In the genomic region with DNA sequence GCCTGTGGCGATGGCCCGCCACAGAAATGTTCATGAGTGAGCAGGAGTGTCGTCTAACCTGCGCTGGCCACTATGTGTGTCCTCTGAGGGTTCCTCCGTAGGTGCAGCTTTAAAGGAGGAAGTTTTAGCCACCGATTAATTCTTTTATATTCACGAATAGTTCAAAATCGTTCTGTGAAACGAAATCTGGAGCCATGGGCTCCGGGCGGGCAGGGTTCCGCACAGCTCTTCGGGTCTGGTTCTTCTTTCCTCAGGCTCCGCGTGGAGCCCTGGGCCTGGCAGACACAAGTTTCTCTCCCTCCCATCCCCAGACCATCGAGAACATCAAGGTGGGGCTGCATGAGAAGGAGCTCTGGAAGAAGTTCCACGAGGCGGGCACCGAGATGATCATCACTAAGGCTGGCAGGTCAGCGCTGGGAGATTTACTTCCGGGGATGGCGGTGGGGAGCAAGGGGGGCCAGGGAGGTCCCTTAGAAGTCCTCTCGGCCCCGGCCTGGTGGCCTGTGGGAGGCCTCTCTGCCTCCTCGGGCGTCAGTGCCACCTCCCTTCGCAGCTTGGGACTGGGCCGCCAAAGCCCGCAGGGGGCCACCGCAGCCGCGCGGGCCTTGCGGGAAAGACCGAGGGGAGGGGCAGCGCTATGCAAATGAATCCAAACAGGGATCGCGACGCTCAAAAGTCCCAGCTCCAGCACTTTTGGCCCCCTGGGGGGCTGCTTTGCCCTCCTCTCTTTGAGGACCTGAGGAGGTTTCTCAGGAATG, we compare ENCODE assay signal across 13 cellular contexts. TPM values are rescaled to one million over a fixed set of nuclear protein-coding genes. Genes with fewer than 3 reads are reported as not detected.
DNase-seq lines count a peak whose midpoint lies in the region; ATAC-seq and TF ChIP-seq lines count a peak whose summit lies in the region.
"Had no signal": no experiment of that assay in that cellular context is flagged by ENCODE, and none has a peak within 500 bp of the region (broad histone marks: within the 10 kb centered on the region; RNA-seq: fewer than 3 reads in every experiment).

No MANE protein-coding gene starts in this region.

- H3K4me3 Mint-ChIP-seq in activated CD8-positive, alpha-beta T cell treated with anti-CD3 and anti-CD28 coated beads for 36 hours, result peak overlapping the region; percentile 46

- H3K27me3 Mint-ChIP-seq in activated CD8-positive, alpha-beta T cell treated with anti-CD3 and anti-CD28 coated beads for 36 hours, result peaks cover 82% of the 10 kb centered on the region

- peak overlapping the region; percentile 45 for H3K4me3 ChIP-seq in HUES6 (ENCODE audit: low read depth, low read length)
- no peak overlapping the region for H3K4me3 ChIP-seq in parathyroid adenoma (ENCODE audit: low read depth, low read length)

- H3K9ac ChIP-seq in HUES6 (ENCODE audit: low read length) (no peak overlapping the region), parathyroid adenoma (no peak overlapping the region)

- ATAC-seq in activated CD8-positive, alpha-beta T cell treated with anti-CD3 and anti-CD28 coated beads for 36 hours, result no peak
- ATAC-seq in foreskin keratinocyte (peak; percentile 17), HG03521 (IDR thresholded peaks at IDR 0.05; ENCODE audit: unreplicated experiment) (no peak)
- ATAC-seq: HCT116 had no signal

- H2AFZ ChIP-seq in parathyroid adenoma, result no peak overlapping the region

- TF ChIP-seq CTCF in activated CD8-positive, alpha-beta T cell treated with anti-CD3 and anti-CD28 coated beads for 36 hours (IDR thresholded peaks at IDR 0.05), result no peak
- TF ChIP-seq CTCF in foreskin keratinocyte (conservative IDR thresholded peaks at IDR 0.05), result no peak
- TF ChIP-seq CTCF in parathyroid adenoma (IDR thresholded peaks at IDR 0.05), result no peak

- no peaks in the 10 kb centered on the region for H3K9me3 Mint-ChIP-seq in activated CD8-positive, alpha-beta T cell treated with anti-CD3 and anti-CD28 coated beads for 36 hours

- POLR2A ChIA-PET in activated CD8-positive, alpha-beta T cell treated with anti-CD3 and anti-CD28 coated beads for 36 hours (lab: Charles Lee), result no interaction called here
- POLR2A ChIA-PET in HEK293T (lab: Yijun Ruan, JAX), result no interaction called here

- peaks cover 30% of the 10 kb centered on the region for H3K4me1 Mint-ChIP-seq in activated CD8-positive, alpha-beta T cell treated with anti-CD3 and anti-CD28 coated beads for 36 hours (ENCODE audit: low read depth)

- peaks cover 100% of the 10 kb centered on the region for H3K27me3 ChIP-seq in HUES6 (ENCODE audit: control insufficient read depth, insufficient read depth, low read length)
- peaks cover 99% of the 10 kb centered on the region for H3K27me3 ChIP-seq in foreskin keratinocyte
- peaks cover 50% of the 10 kb centered on the region for H3K27me3 ChIP-seq in parathyroid adenoma (ENCODE audit: control insufficient read depth, insufficient read depth, low read length)

- peak overlapping the region; percentile 52 for H3K4me2 ChIP-seq in parathyroid adenoma (ENCODE audit: low read length)

- intact Hi-C loops in activated CD8-positive, alpha-beta T cell treated with anti-CD3 and anti-CD28 coated beads for 36 hours (cut with micrococcal nuclease), result no loop called here

- DNase-seq in activated CD8-positive, alpha-beta T cell treated with anti-CD3 and anti-CD28 coated beads for 36 hours, result no peak
- no peak for DNase-seq in foreskin keratinocyte
- DNase-seq in DMS79 (lab: John Stamatoyannopoulos, UW), result no peak
- no peak for DNase-seq in HEK293T (ENCODE audit: extremely low spot score)
- no peak for DNase-seq in NCI-H1930 (lab: John Stamatoyannopoulos, UW)
- DNase-seq: NCI-H2029, substantia nigra had no signal

- peaks cover 49% of the 10 kb centered on the region for H3K4me1 ChIP-seq in HUES6 (ENCODE audit: control insufficient read depth, insufficient read depth, low read length)
- no peaks in the 10 kb centered on the region for H3K4me1 ChIP-seq in foreskin keratinocyte
- no peaks in the 10 kb centered on the region for H3K4me1 ChIP-seq in parathyroid adenoma

- no peaks in the 10 kb centered on the region for H3K9me3 ChIP-seq in HUES6 (ENCODE audit: control insufficient read depth, insufficient read depth, low read depth, low read length)
- no peaks in the 10 kb centered on the region for H3K9me3 ChIP-seq in parathyroid adenoma (ENCODE audit: control insufficient read depth, low read length)

- no peaks in the 10 kb centered on the region for H3K79me2 ChIP-seq in parathyroid adenoma

- H3K27ac Mint-ChIP-seq in activated CD8-positive, alpha-beta T cell treated with anti-CD3 and anti-CD28 coated beads for 36 hours, result no peak overlapping the region

- no peaks in the 10 kb centered on the region for H3K36me3 Mint-ChIP-seq in activated CD8-positive, alpha-beta T cell treated with anti-CD3 and anti-CD28 coated beads for 36 hours (ENCODE audit: low read depth)

- CTCF ChIA-PET in activated CD8-positive, alpha-beta T cell treated with anti-CD3 and anti-CD28 coated beads for 36 hours (lab: Charles Lee), result no interaction called here
- CTCF ChIA-PET in HEK293T (lab: Yijun Ruan, JAX), result no interaction called here

- no peak overlapping the region for H3K27ac ChIP-seq in HUES6 (ENCODE audit: low read depth, low read length)
- no peak overlapping the region for H3K27ac ChIP-seq in foreskin keratinocyte
- no peak overlapping the region for H3K27ac ChIP-seq in parathyroid adenoma

- H3K36me3 ChIP-seq in HUES6 (ENCODE audit: control insufficient read depth, insufficient read depth, low read length) (no peaks in the 10 kb centered on the region), parathyroid adenoma (ENCODE audit: control insufficient read depth, insufficient read depth, low read length) (no peaks in the 10 kb centered on the region)

TF ChIP-seq in HEK293T, 16 proteins besides CTCF, POLR2A, EP300 and RAD21:
- TF ChIP-seq CTBP1 (IDR thresholded peaks at IDR 0.05; ENCODE audit: borderline replicate concordance), result no peak
- no peak for TF ChIP-seq FOXM1 (IDR thresholded peaks at IDR 0.05; ENCODE audit: borderline replicate concordance)
- no peak for TF ChIP-seq NFRKB (IDR thresholded peaks at IDR 0.05)
- no peak for TF ChIP-seq FOXK2 (IDR thresholded peaks at IDR 0.05)
- no peak for TF ChIP-seq HDGF (IDR thresholded peaks at IDR 0.05; ENCODE audit: borderline replicate concordance)
- no peak for TF ChIP-seq BHLHE40 (IDR thresholded peaks at IDR 0.05; ENCODE audit: borderline replicate concordance)
- no peak for TF ChIP-seq SP1 (IDR thresholded peaks at IDR 0.05)
- no peak for TF ChIP-seq L3MBTL2 (conservative IDR thresholded peaks at IDR 0.05)
- no peak for TF ChIP-seq TARDBP (IDR thresholded peaks at IDR 0.05)
- TF ChIP-seq SUZ12 (IDR thresholded peaks at IDR 0.05), result no peak
- no peak for TF ChIP-seq ZNF384 (IDR thresholded peaks at IDR 0.05)
- TF ChIP-seq, protein P1, sequence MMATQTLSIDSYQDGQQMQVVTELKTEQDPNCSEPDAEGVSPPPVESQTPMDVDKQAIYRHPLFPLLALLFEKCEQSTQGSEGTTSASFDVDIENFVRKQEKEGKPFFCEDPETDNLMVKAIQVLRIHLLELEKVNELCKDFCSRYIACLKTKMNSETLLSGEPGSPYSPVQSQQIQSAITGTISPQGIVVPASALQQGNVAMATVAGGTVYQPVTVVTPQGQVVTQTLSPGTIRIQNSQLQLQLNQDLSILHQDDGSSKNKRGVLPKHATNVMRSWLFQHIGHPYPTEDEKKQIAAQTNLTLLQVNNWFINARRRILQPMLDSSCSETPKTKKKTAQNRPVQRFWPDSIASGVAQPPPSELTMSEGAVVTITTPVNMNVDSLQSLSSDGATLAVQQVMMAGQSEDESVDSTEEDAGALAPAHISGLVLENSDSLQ (IDR thresholded peaks at IDR 0.05), result no peak
- no peak for TF ChIP-seq ELF4 (IDR thresholded peaks at IDR 0.05)
- TF ChIP-seq ARNT (IDR thresholded peaks at IDR 0.05), result no peak
- TF ChIP-seq LEF1 (IDR thresholded peaks at IDR 0.05; ENCODE audit: borderline replicate concordance), result no peak
TF ChIP-seq in HEK293T: peak in this region for 0.

RNA-seq across cellular contexts. Expression of a gene that starts 5.2 kb away (rescaled TPM):
- total RNA-seq in activated CD8-positive, alpha-beta T cell treated with anti-CD3 and anti-CD28 coated beads for 36 hours, result not detected
- total RNA-seq in foreskin keratinocyte, result 0.07 TPM in 1 of 2 replicates, not detected in the other
- polyA plus RNA-seq in foreskin keratinocyte, result 0.01 TPM in 1 of 2 replicates, not detected in the other
- total RNA-seq: Daoy, liver had no signal
- polyA plus RNA-seq: liver had no signal

RNA-seq across cellular contexts. Expression of a gene that starts 57.8 kb away (rescaled TPM):
- not detected for total RNA-seq in activated CD8-positive, alpha-beta T cell treated with anti-CD3 and anti-CD28 coated beads for 36 hours
- total RNA-seq in foreskin keratinocyte, result not detected in 2 replicates
- polyA plus RNA-seq in foreskin keratinocyte, result not detected in 2 replicates
